ENCODE assay signal across 33 cellular contexts in the genomic region with DNA sequence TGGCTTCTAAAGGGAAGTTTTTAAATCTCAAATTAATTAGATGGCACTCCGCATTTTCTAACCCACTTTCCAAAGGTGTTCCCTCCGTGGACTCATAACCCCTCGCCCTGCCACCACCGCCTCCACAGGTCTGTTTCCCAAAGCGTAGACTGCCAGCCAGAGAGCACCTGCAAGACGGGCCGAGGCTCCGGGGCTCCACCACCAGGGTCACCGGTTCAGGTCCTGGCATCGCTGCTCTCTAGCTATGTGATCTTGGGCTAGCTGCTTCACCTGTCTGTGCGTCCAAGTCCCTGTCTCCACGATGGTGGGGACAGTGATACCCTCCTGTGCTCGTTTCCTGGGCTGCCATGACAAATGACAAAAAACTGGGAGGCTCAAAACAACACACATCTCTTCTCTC. TPM values are rescaled to one million over a fixed set of nuclear protein-coding genes. Genes with fewer than 3 reads are reported as not detected.
"Had no signal": no experiment of that assay in that cellular context is flagged by ENCODE, and none has a peak within 500 bp of the region (broad histone marks: within the 10 kb centered on the region; RNA-seq: fewer than 3 reads in every experiment).

No MANE protein-coding gene starts in this region.

- H3K4me1 ChIP-seq: adrenal gland, body of pancreas, colonic mucosa, gastroesophageal sphincter, right lobe of liver, thyroid gland had no signal

- H3K27me3 ChIP-seq: adrenal gland, body of pancreas, colonic mucosa, dorsolateral prefrontal cortex, right lobe of liver, thyroid gland had no signal

- H3K27me3 Mint-ChIP-seq: activated CD4-positive, alpha-beta T cell treated with anti-CD3 and anti-CD28 coated beads for 36 hours had no signal

- ATAC-seq: activated CD4-positive, alpha-beta T cell treated with anti-CD3 and anti-CD28 coated beads for 36 hours; activated CD8-positive, alpha-beta T cell treated with anti-CD3 and anti-CD28 coated beads, Interleukin-2, amount 10 ng/mL, durations not matched to agents 7 days and 5 days; body of pancreas; effector memory CD8-positive, alpha-beta T cell; gastroesophageal sphincter; naive thymus-derived CD8-positive, alpha-beta T cell; right lobe of liver; stimulated activated effector memory CD8-positive, alpha-beta T cell treated with anti-CD3 and anti-CD28 coated beads, Interleukin-12 subunit alpha, Interleukin-12 subunit beta, amount 100 ng/mL, for 72 hours; stimulated activated naive CD8-positive, alpha-beta T cell treated with anti-CD3 and anti-CD28 coated beads, Interleukin-15, amount 100 ng/mL, for 72 hours; T-cell had no signal

- H3K4me1 Mint-ChIP-seq: activated CD4-positive, alpha-beta T cell treated with anti-CD3 and anti-CD28 coated beads for 36 hours; activated naive CD8-positive, alpha-beta T cell treated with anti-CD3 and anti-CD28 coated beads for 36 hours; immature natural killer cell; memory B cell; naive thymus-derived CD8-positive, alpha-beta T cell; stimulated activated effector memory CD8-positive, alpha-beta T cell treated with anti-CD3 and anti-CD28 coated beads, Interleukin-12 subunit alpha, Interleukin-12 subunit beta, amount 100 ng/mL, for 72 hours; stimulated activated naive CD8-positive, alpha-beta T cell treated with anti-CD3 and anti-CD28 coated beads, Interleukin-15, amount 100 ng/mL, for 72 hours; T-cell had no signal

- H3K4me3 ChIP-seq: adrenal gland, body of pancreas, colonic mucosa, gastroesophageal sphincter, right lobe of liver, skin epidermis, thyroid gland had no signal

- DNase-seq: activated CD4-positive, alpha-beta T cell treated with anti-CD3 and anti-CD28 coated beads for 36 hours; activated CD4-positive, CD25-positive, alpha-beta regulatory T cell; activated CD8-positive, alpha-beta T cell treated with anti-CD3 and anti-CD28 coated beads, Interleukin-2, amount 10 ng/mL, durations not matched to agents 7 days and 5 days; activated effector memory CD4-positive, alpha-beta T cell treated with Interleukin-2 at 50 U/mL for 16 hours; activated naive CD4-positive, alpha-beta T cell treated with Interleukin-2 at 50 U/mL for 16 hours; activated naive CD8-positive, alpha-beta T cell treated with anti-CD3 and anti-CD28 coated beads for 36 hours; aorta; body of pancreas; cerebellar nuclear complex; colonic mucosa; effector memory CD8-positive, alpha-beta T cell; hippocampal formation; immature natural killer cell; naive thymus-derived CD8-positive, alpha-beta T cell; right lobe of liver; stimulated activated CD4-positive, alpha-beta T cell treated with anti-CD3 and anti-CD28 coated beads, Interleukin-12 subunit alpha, Interleukin-12 subunit beta, amount 100 ng/mL, for 4 hours; stimulated activated CD4-positive, alpha-beta T cell treated with anti-CD3 and anti-CD28 coated beads, Interleukin-4, amount 100 ng/mL, for 1 hour; stimulated activated naive CD8-positive, alpha-beta T cell treated with anti-CD3 and anti-CD28 coated beads, Interleukin-15, amount 100 ng/mL, for 72 hours; substantia nigra; thyroid gland had no signal

- H3K27ac Mint-ChIP-seq: activated CD4-positive, alpha-beta T cell treated with anti-CD3 and anti-CD28 coated beads for 36 hours; activated CD8-positive, alpha-beta T cell treated with anti-CD3 and anti-CD28 coated beads, Interleukin-2, amount 10 ng/mL, durations not matched to agents 7 days and 5 days; activated naive CD8-positive, alpha-beta T cell treated with anti-CD3 and anti-CD28 coated beads for 36 hours; effector memory CD8-positive, alpha-beta T cell; immature natural killer cell; memory B cell; naive thymus-derived CD8-positive, alpha-beta T cell; stimulated activated effector memory CD8-positive, alpha-beta T cell treated with anti-CD3 and anti-CD28 coated beads, Interleukin-12 subunit alpha, Interleukin-12 subunit beta, amount 100 ng/mL, for 72 hours; stimulated activated naive CD8-positive, alpha-beta T cell treated with anti-CD3 and anti-CD28 coated beads, Interleukin-15, amount 100 ng/mL, for 72 hours; T-cell had no signal

- FAIRE-seq: endothelial cell of umbilical vein, urothelium cell line had no signal

- H3K27ac ChIP-seq: adrenal gland, body of pancreas, colonic mucosa, gastroesophageal sphincter, right lobe of liver, skin epidermis, thyroid gland had no signal

- H3K9me3 Mint-ChIP-seq: activated naive CD8-positive, alpha-beta T cell treated with anti-CD3 and anti-CD28 coated beads for 36 hours; effector memory CD8-positive, alpha-beta T cell; immature natural killer cell; stimulated activated naive CD8-positive, alpha-beta T cell treated with anti-CD3 and anti-CD28 coated beads, Interleukin-15, amount 100 ng/mL, for 72 hours; T-cell had no signal

- H3K36me3 Mint-ChIP-seq: activated naive CD8-positive, alpha-beta T cell treated with anti-CD3 and anti-CD28 coated beads for 36 hours; immature natural killer cell; memory B cell; naive thymus-derived CD8-positive, alpha-beta T cell; stimulated activated effector memory CD8-positive, alpha-beta T cell treated with anti-CD3 and anti-CD28 coated beads, Interleukin-12 subunit alpha, Interleukin-12 subunit beta, amount 100 ng/mL, for 72 hours; T-cell had no signal

- H3K4me3 Mint-ChIP-seq: activated CD4-positive, alpha-beta T cell treated with anti-CD3 and anti-CD28 coated beads for 36 hours; activated CD8-positive, alpha-beta T cell treated with anti-CD3 and anti-CD28 coated beads, Interleukin-2, amount 10 ng/mL, durations not matched to agents 7 days and 5 days; activated naive CD8-positive, alpha-beta T cell treated with anti-CD3 and anti-CD28 coated beads for 36 hours; effector memory CD8-positive, alpha-beta T cell; immature natural killer cell; memory B cell; naive thymus-derived CD8-positive, alpha-beta T cell; stimulated activated effector memory CD8-positive, alpha-beta T cell treated with anti-CD3 and anti-CD28 coated beads, Interleukin-12 subunit alpha, Interleukin-12 subunit beta, amount 100 ng/mL, for 72 hours; stimulated activated naive CD8-positive, alpha-beta T cell treated with anti-CD3 and anti-CD28 coated beads, Interleukin-15, amount 100 ng/mL, for 72 hours; T-cell had no signal

- H3K9me3 ChIP-seq: adrenal gland, body of pancreas, colonic mucosa, gastroesophageal sphincter, right lobe of liver, thyroid gland had no signal

- H3K36me3 ChIP-seq: adrenal gland, colonic mucosa, gastroesophageal sphincter, right lobe of liver, thyroid gland had no signal

RNA-seq across cellular contexts. Expression of a gene that starts 11.5 kb away (rescaled TPM):
- total RNA-seq: activated CD4-positive, alpha-beta T cell treated with anti-CD3 and anti-CD28 coated beads for 36 hours; activated CD8-positive, alpha-beta T cell treated with anti-CD3 and anti-CD28 coated beads, Interleukin-2, amount 10 ng/mL, durations not matched to agents 7 days and 5 days; activated naive CD8-positive, alpha-beta T cell treated with anti-CD3 and anti-CD28 coated beads for 36 hours; endothelial cell of umbilical vein; fibroblast of villous mesenchyme; naive thymus-derived CD8-positive, alpha-beta T cell; osteoblast; T-helper 2 cell treated with Interferon-gamma antibody and Interleukin-4, amounts not matched to agents 100 ng/mL and 5 ng/mL, for 36 hours had no signal
- polyA plus RNA-seq: aorta; fibroblast of lung; immature natural killer cell; naive thymus-derived CD8-positive, alpha-beta T cell had no signal
